Comparison of ENCODE assay signal across 1 cellular context in the genomic region with DNA sequence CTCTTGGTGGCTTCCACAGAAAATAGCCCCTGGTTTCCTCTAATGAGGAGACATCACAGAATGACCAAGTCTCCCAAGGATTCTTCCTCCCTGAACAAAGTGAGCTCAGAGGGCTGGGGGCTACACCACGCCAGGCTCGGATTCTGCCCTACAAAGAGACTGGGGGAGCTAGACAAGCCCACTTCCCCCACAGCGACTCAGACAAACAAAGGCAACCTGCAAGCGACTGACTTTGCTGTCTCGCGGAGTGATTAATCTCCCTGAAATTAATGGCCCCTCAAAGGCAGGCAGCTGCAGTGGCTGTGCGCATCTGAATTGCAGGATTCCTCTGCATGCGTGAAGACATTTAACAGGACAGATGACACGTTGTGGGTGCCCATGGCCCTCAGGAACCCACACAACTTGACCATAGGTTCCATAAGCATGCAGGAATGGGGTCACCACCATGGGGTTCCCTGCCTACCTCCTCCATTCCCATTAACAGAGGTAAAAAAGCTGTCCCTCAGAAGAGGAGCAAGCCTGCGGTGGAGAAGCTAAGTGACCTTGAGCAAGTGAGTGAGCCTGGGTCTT.
TF ChIP-seq lines count a peak whose summit lies in the region.

No MANE protein-coding gene starts in this region.

TF ChIP-seq in SK-N-SH treated with all-trans-retinoic acid at 6 μM for 48 hours, 23 proteins besides CTCF, POLR2A, EP300 and RAD21 (continued from another document):
- TF ChIP-seq POU6F1 (CRISPR knock-in tag; IDR thresholded peaks at IDR 0.05; ENCODE audit: borderline replicate concordance, low read depth) (no peak), RARB (CRISPR knock-in tag; IDR thresholded peaks at IDR 0.05) (no peak), PATZ1 (CRISPR knock-in tag; IDR thresholded peaks at IDR 0.05; ENCODE audit: borderline replicate concordance) (no peak), ZC3H10 (CRISPR knock-in tag; IDR thresholded peaks at IDR 0.05) (no peak), ZNF70 (CRISPR knock-in tag; IDR thresholded peaks at IDR 0.05) (no peak), CREB5 (CRISPR knock-in tag; IDR thresholded peaks at IDR 0.05; ENCODE audit: low read depth) (no peak), GLIS3 (CRISPR knock-in tag; IDR thresholded peaks at IDR 0.05) (no peak), TOX (CRISPR knock-in tag; IDR thresholded peaks at IDR 0.05; ENCODE audit: borderline replicate concordance) (no peak), PPARA (CRISPR knock-in tag; IDR thresholded peaks at IDR 0.05; ENCODE audit: borderline replicate concordance) (no peak), ARNTL (CRISPR knock-in tag; IDR thresholded peaks at IDR 0.05; ENCODE audit: borderline replicate concordance, low read depth) (no peak), ZFP3 (CRISPR knock-in tag; IDR thresholded peaks at IDR 0.05) (no peak), SNAI2 (CRISPR knock-in tag; IDR thresholded peaks at IDR 0.05) (no peak)
TF ChIP-seq in SK-N-SH treated with all-trans-retinoic acid at 6 μM for 48 hours: peak in this region for 0.
